5 cellular contexts compared by ENCODE assay signal in genomic region chrX:154968353-154968752, GRCh38.
"Had no signal": no experiment of that assay in that cellular context is flagged by ENCODE, and none has a peak within 500 bp of the region (broad histone marks: within the 10 kb centered on the region; RNA-seq: fewer than 3 reads in every experiment).

No MANE protein-coding gene starts in this region.

- ATAC-seq: HepG2 had no signal

- FAIRE-seq: HepG2, HTR-8/SVneo had no signal

- DNase-seq: KBM-7, KG1 had no signal

- H3K27ac ChIP-seq: HL-60 had no signal
